Comparison of ENCODE assay signal across 14 cellular contexts in genomic region chr12:9372202-9372601, GRCh38.
DNase-seq lines count a peak whose midpoint lies in the region; ATAC-seq, FAIRE-seq and TF ChIP-seq lines count a peak whose summit lies in the region.
"Had no signal": no experiment of that assay in that cellular context is flagged by ENCODE, and none has a peak within 500 bp of the region (broad histone marks: within the 10 kb centered on the region; RNA-seq: fewer than 3 reads in every experiment).

No MANE protein-coding gene starts in this region.

- H3K79me2 ChIP-seq in GM12878 (ENCODE audit: control insufficient read depth, insufficient read depth, low read length) = no peaks in the 10 kb centered on the region

- no peak overlapping the region for H3K4me3 Mint-ChIP-seq in CD4-positive, alpha-beta T cell
- no peak overlapping the region for H3K4me3 Mint-ChIP-seq in activated CD8-positive, alpha-beta memory T cell treated with anti-CD3 and anti-CD28 coated beads, Interleukin-2, amount 10 ng/mL, durations not matched to agents 7 days and 5 days

- TF ChIP-seq EP300 in Ishikawa (IDR thresholded peaks at IDR 0.05; ENCODE audit: borderline replicate concordance) (no peak), GM12878 (IDR thresholded peaks at IDR 0.05; ENCODE audit: borderline replicate concordance in 1 of 2, control insufficient read depth in 1 of 2, low read depth in 2 of 2, low read length in 2 of 2) (no peak), stomach (IDR thresholded peaks at IDR 0.05) (no peak)

- no peak overlapping the region for H3K27ac ChIP-seq in CD4-positive, alpha-beta T cell (ENCODE audit: low read depth, low read length)
- no peak overlapping the region for H3K27ac ChIP-seq in GM12878 (ENCODE audit: control insufficient read depth, insufficient read depth)
- no peak overlapping the region for H3K27ac ChIP-seq in stomach
- H3K27ac ChIP-seq: ascending aorta, heart left ventricle had no signal

- SMC1A ChIA-PET in GM12878 (lab: Charles Lee; ENCODE audit: uncharacterized antibody, unreplicated experiment) = interaction anchor here (0.6 to 1.4 kb wide), 7 partner anchors 10 to 41 kb away, joined by 3 to 4 read pairs (median 3); no protein-coding TSS in a partner anchor

- WGBS in GM12878 (ENCODE audit: insufficient coverage, insufficient replicate concordance, low lambda C conversion rate, missing lambda C conversion rate) = 94% methylated on average over 2 of the region's 2 CpGs
- 69 to 93% (median 81%) methylated on average over 2 of the region's 2 CpGs for WGBS in stomach, 5 donors

- RAD21 ChIA-PET in GM12878 (lab: Charles Lee; ENCODE audit: unreplicated experiment) = interaction anchor here (0.7 kb wide), 1 partner anchor 274 kb away, joined by 3 read pairs; no protein-coding TSS in a partner anchor

- intact Hi-C loops in CD4-positive, alpha-beta T cell (cut with DNase I, micrococcal nuclease) = no loop called here
- intact Hi-C loops in GM12878 (cut with micrococcal nuclease; ENCODE audit: unreplicated experiment) (no loop called here), stomach (cut with DNase I; ENCODE audit: low total_unique reads) (no loop called here)

- H3K27me3 Mint-ChIP-seq in CD4-positive, alpha-beta T cell = no peaks in the 10 kb centered on the region
- peaks cover 16% of the 10 kb centered on the region for H3K27me3 Mint-ChIP-seq in activated CD8-positive, alpha-beta memory T cell treated with anti-CD3 and anti-CD28 coated beads, Interleukin-2, amount 10 ng/mL, durations not matched to agents 7 days and 5 days

- H3K4me1 ChIP-seq in GM12878 (ENCODE audit: control insufficient read depth, insufficient read depth, low read length) (no peaks in the 10 kb centered on the region), stomach (no peaks in the 10 kb centered on the region)
- H3K4me1 ChIP-seq: ascending aorta, heart left ventricle had no signal

- ATAC-seq in CD4-positive, alpha-beta T cell (ENCODE audit: poor library complexity) = peak; percentile 43
- no peak for ATAC-seq in GM12878
- ATAC-seq in left lobe of liver = peak; percentile 73
- no peak for ATAC-seq in activated CD8-positive, alpha-beta memory T cell treated with anti-CD3 and anti-CD28 coated beads, Interleukin-2, amount 10 ng/mL, durations not matched to agents 7 days and 5 days
- no peak for ATAC-seq in HG02759 (IDR thresholded peaks at IDR 0.05; ENCODE audit: unreplicated experiment)
- ATAC-seq in HG02588 (IDR thresholded peaks at IDR 0.05; ENCODE audit: unreplicated experiment) = no peak
- ATAC-seq: heart left ventricle, Right ventricle myocardium inferior had no signal

- H3K36me3 ChIP-seq in GM12878 (ENCODE audit: control insufficient read depth in 2 of 2, insufficient read depth in 2 of 2, low read length in 1 of 2) (no peaks in the 10 kb centered on the region), stomach (no peaks in the 10 kb centered on the region)
- H3K36me3 ChIP-seq: ascending aorta, heart left ventricle had no signal

- no peak for FAIRE-seq in GM12878 (lab: Jason Lieb, UNC)

- TF ChIP-seq RAD21 in Ishikawa (IDR thresholded peaks at IDR 0.05; ENCODE audit: low read depth) (peak; percentile 31; the same call in 1 of the 2 replicates), GM12878 (IDR thresholded peaks at IDR 0.05; ENCODE audit: insufficient read depth, low read depth, low read length) (peak; percentile 20; the same call in 1 of the 2 replicates)

- TF ChIP-seq POLR2A in GM12878 (IDR thresholded peaks at IDR 0.05; ENCODE audit: low read depth, low read length) (no peak), stomach (IDR thresholded peaks at IDR 0.05) (no peak)

- no peak overlapping the region for H3K27ac Mint-ChIP-seq in CD4-positive, alpha-beta T cell
- H3K27ac Mint-ChIP-seq in activated CD8-positive, alpha-beta memory T cell treated with anti-CD3 and anti-CD28 coated beads, Interleukin-2, amount 10 ng/mL, durations not matched to agents 7 days and 5 days = no peak overlapping the region

- H3K4me3 ChIP-seq in GM12878 (no peak overlapping the region), stomach (no peak overlapping the region)
- H3K4me3 ChIP-seq: ascending aorta, heart left ventricle had no signal

- no peaks in the 10 kb centered on the region for H3K27me3 ChIP-seq in CD4-positive, alpha-beta T cell (ENCODE audit: control insufficient read depth, insufficient read depth, low read length)
- H3K27me3 ChIP-seq in GM12878 (replicated peaks in 1 of 2; ENCODE audit: control insufficient read depth in 2 of 2, insufficient read depth in 2 of 2, low read length in 1 of 2) = no peaks in the 10 kb centered on the region; a peak in 1 of 4 replicates
- H3K27me3 ChIP-seq in stomach = peaks cover 0 to 4% (median 0%) of the 10 kb centered on the region in 3 donors
- H3K27me3 ChIP-seq: ascending aorta, heart left ventricle had no signal

- no peak for TF ChIP-seq CTCF in CD4-positive, alpha-beta T cell (IDR thresholded peaks at IDR 0.05)
- peak; percentile 18 to 27 (median 25); a peak in 1 of 6 replicates for TF ChIP-seq CTCF in GM12878 (IDR thresholded peaks at IDR 0.05 in 2 of 3, conservative IDR thresholded peaks at IDR 0.05 in 1 of 3; ENCODE audit: control insufficient read depth in 2 of 3, extremely low read depth in 1 of 3, insufficient read depth in 1 of 3, low read depth in 3 of 3, low read length in 3 of 3)
- no peak for TF ChIP-seq CTCF in stomach (IDR thresholded peaks at IDR 0.05)

- in situ Hi-C loops in GM12878 (cut with MboI) = no loop called here

- H3K9me3 ChIP-seq in CD4-positive, alpha-beta T cell (ENCODE audit: control insufficient read depth, low read length) = no peaks in the 10 kb centered on the region
- no peaks in the 10 kb centered on the region; the same call in 2 of the 3 replicates for H3K9me3 ChIP-seq in GM12878 (replicated peaks; ENCODE audit: control insufficient read depth, insufficient read depth, low read length)
- H3K9me3 ChIP-seq in stomach = no peaks in the 10 kb centered on the region
- H3K9me3 ChIP-seq: ascending aorta, heart left ventricle had no signal

- no peak overlapping the region for H3K4me2 ChIP-seq in GM12878 (ENCODE audit: control insufficient read depth, insufficient read depth)

- H3K9me3 Mint-ChIP-seq in CD4-positive, alpha-beta T cell = no peaks in the 10 kb centered on the region
- H3K9me3 Mint-ChIP-seq in activated CD8-positive, alpha-beta memory T cell treated with anti-CD3 and anti-CD28 coated beads, Interleukin-2, amount 10 ng/mL, durations not matched to agents 7 days and 5 days (ENCODE audit: low read depth) = no peaks in the 10 kb centered on the region

- no peaks in the 10 kb centered on the region for H4K20me1 ChIP-seq in GM12878 (ENCODE audit: control insufficient read depth, insufficient read depth)

- CTCF ChIA-PET in CD4-positive, alpha-beta T cell (lab: Charles Lee) = no interaction called here
- CTCF ChIA-PET in GM12878 (lab: Yijun Ruan, JAX) = interaction anchor here (0.8 to 12.3 kb wide), 5 partner anchors 20 to 336 kb away, joined by 3 to 80 read pairs (median 3); no protein-coding TSS in a partner anchor
- CTCF ChIA-PET in activated CD8-positive, alpha-beta memory T cell treated with anti-CD3 and anti-CD28 coated beads, Interleukin-2, amount 10 ng/mL, durations not matched to agents 7 days and 5 days (lab: Charles Lee) = interaction anchor here (0.9 to 1.1 kb wide), 2 partner anchors 31 to 39 kb away, joined by 3 read pairs; no protein-coding TSS in a partner anchor

- no peak overlapping the region for H2AFZ ChIP-seq in GM12878 (ENCODE audit: control insufficient read depth, low read depth, low read length)

- no peak overlapping the region for H3K9ac ChIP-seq in GM12878 (ENCODE audit: control insufficient read depth, insufficient read depth, low read length)

- H3K36me3 Mint-ChIP-seq in CD4-positive, alpha-beta T cell (ENCODE audit: low read depth) = no peaks in the 10 kb centered on the region
- H3K36me3 Mint-ChIP-seq in activated CD8-positive, alpha-beta memory T cell treated with anti-CD3 and anti-CD28 coated beads, Interleukin-2, amount 10 ng/mL, durations not matched to agents 7 days and 5 days = peaks cover 3% of the 10 kb centered on the region

- BruUV-seq in GM12878 (replicated peaks; lab: Mats Ljungman, UMichigan) = no TSS peak

- no peaks in the 10 kb centered on the region for H3K4me1 Mint-ChIP-seq in CD4-positive, alpha-beta T cell (ENCODE audit: low read depth)
- peaks cover 11% of the 10 kb centered on the region for H3K4me1 Mint-ChIP-seq in activated CD8-positive, alpha-beta memory T cell treated with anti-CD3 and anti-CD28 coated beads, Interleukin-2, amount 10 ng/mL, durations not matched to agents 7 days and 5 days

- POLR2A ChIA-PET in CD4-positive, alpha-beta T cell (lab: Charles Lee) = no interaction called here
- POLR2A ChIA-PET in GM12878 (lab: Charles Lee) = no interaction called here

- DNase-seq in CD4-positive, alpha-beta T cell = no peak
- no peak for DNase-seq in GM12878 (ENCODE audit: low read depth, low spot score)
- DNase-seq in left lobe of liver (ENCODE audit: low spot score) = no peak
- no peak for DNase-seq in activated CD8-positive, alpha-beta memory T cell treated with anti-CD3 and anti-CD28 coated beads, Interleukin-2, amount 10 ng/mL, durations not matched to agents 7 days and 5 days
- no peak for DNase-seq in stomach
- DNase-seq: activated CD4-positive, alpha-beta T cell treated with anti-CD3 and anti-CD28 coated beads, Interleukin-2, amount 50 U/mL, for 48 hours; EL; heart left ventricle; KG1 had no signal

TF ChIP-seq in Ishikawa, 13 proteins besides CTCF, POLR2A, EP300 and RAD21 (continues in another document):
- TF ChIP-seq CEBPB (IDR thresholded peaks at IDR 0.05) = no peak
- no peak for TF ChIP-seq TEAD4 (IDR thresholded peaks at IDR 0.05)
- TF ChIP-seq ZBTB7A (IDR thresholded peaks at IDR 0.05; ENCODE audit: low read depth) = no peak
- no peak for TF ChIP-seq USF1 (IDR thresholded peaks at IDR 0.05)
- TF ChIP-seq TCF12 (IDR thresholded peaks at IDR 0.05; ENCODE audit: low read depth) = no peak

Comparison
In these comparisons a context has a peak if more than half of its experiments do, and no peak if none do; other contexts are left out.
1. ATAC-seq: peak in CD4-positive, alpha-beta T cell (single experiment) and left lobe of liver (single experiment); none in GM12878 (single experiment), activated CD8-positive, alpha-beta memory T cell treated with anti-CD3 and anti-CD28 coated beads, Interleukin-2, amount 10 ng/mL, durations not matched to agents 7 days and 5 days (single experiment), HG02759 (single experiment) and HG02588 (single experiment).
2. CTCF ChIP-seq: peak in GM12878 (3 of 3); none in CD4-positive, alpha-beta T cell (single experiment) and stomach (0 of 7).